8 cellular contexts compared by ENCODE assay signal in genomic region chr17:67994827-67995567, GRCh38. TPM values are rescaled to one million over a fixed set of nuclear protein-coding genes. Genes with fewer than 3 reads are reported as not detected.
DNase-seq lines count a peak whose midpoint lies in the region; TF ChIP-seq lines count a peak whose summit lies in the region.

No MANE protein-coding gene starts in this region.

- H3K36me3 ChIP-seq in OCI-LY3 (replicated peaks; ENCODE audit: low read depth, low read length), result no peaks in the 10 kb centered on the region
- H3K36me3 ChIP-seq in tibial nerve, result no peaks in the 10 kb centered on the region

- peak in 1 of 2 donors; percentile 46 for TF ChIP-seq EP300 in tibial nerve (IDR thresholded peaks at IDR 0.05)

- WGBS in tibial nerve, 2 donors, result 18 to 20% methylated on average over 9 of the region's 9 CpGs

- H3K36me3 Mint-ChIP-seq in dendritic cell treated with granulocyte-macrophage colony-stimulating factor and Interleukin-4, amounts not matched to agents 40 ng/mL and 50 ng/mL, for 4 days (ENCODE audit: low read depth), result peaks cover 35% of the 10 kb centered on the region

- H3K9me3 Mint-ChIP-seq in dendritic cell treated with granulocyte-macrophage colony-stimulating factor and Interleukin-4, amounts not matched to agents 40 ng/mL and 50 ng/mL, for 4 days, result no peaks in the 10 kb centered on the region

- H3K4me2 ChIP-seq in OCI-LY3 (ENCODE audit: low read length), result peak overlapping the region; percentile 100

- H4K20me1 ChIP-seq in OCI-LY3 (ENCODE audit: insufficient read depth, low read length), result no peaks in the 10 kb centered on the region

- H3K27me3 ChIP-seq in OCI-LY3 (ENCODE audit: low read depth, low read length), result peaks cover 17% of the 10 kb centered on the region
- H3K27me3 ChIP-seq in tibial nerve, result no peaks in the 10 kb centered on the region

- peak overlapping the region; percentile 53 for H3K9ac ChIP-seq in OCI-LY3 (ENCODE audit: low read length)

- H3K27me3 Mint-ChIP-seq in dendritic cell treated with granulocyte-macrophage colony-stimulating factor and Interleukin-4, amounts not matched to agents 40 ng/mL and 50 ng/mL, for 4 days, result peaks cover 39% of the 10 kb centered on the region

- TF ChIP-seq POLR2A in tibial nerve (IDR thresholded peaks at IDR 0.05), result no peak

- H3K79me2 ChIP-seq in OCI-LY3 (ENCODE audit: low read length), result no peaks in the 10 kb centered on the region

- TF ChIP-seq CTCF in OCI-LY3 (IDR thresholded peaks at IDR 0.05; ENCODE audit: low read depth, low read length) (no peak), tibial nerve (IDR thresholded peaks at IDR 0.05) (no peak)

- peak overlapping the region; percentile 84 for H3K4me3 Mint-ChIP-seq in dendritic cell treated with granulocyte-macrophage colony-stimulating factor and Interleukin-4, amounts not matched to agents 40 ng/mL and 50 ng/mL, for 4 days

- DNase-seq in SIG-M5 treated with dmso at 0.1 percent for 504 hours (lab: John Stamatoyannopoulos, UW; ENCODE audit: unreplicated experiment) (peak; percentile 63), SIG-M5 (lab: John Stamatoyannopoulos, UW) (no peak), lung microvascular endothelial cell (ENCODE audit: low read depth in 2 of 2) (peak; percentile 90 to 98), tibial nerve (ENCODE audit: low spot score in 2 of 2) (no peak), SKM-1 (lab: John Stamatoyannopoulos, UW; ENCODE audit: unreplicated experiment) (no peak)
- DNase-seq in activated CD4-positive, alpha-beta T cell treated with anti-CD3 and anti-CD28 coated beads for 4 hours, result no peak

- peaks cover 22% of the 10 kb centered on the region for H3K4me1 ChIP-seq in OCI-LY3 (ENCODE audit: low read length)
- H3K4me1 ChIP-seq in tibial nerve, result peaks cover 0 to 28% (median 13%) of the 10 kb centered on the region in 4 donors

- peak overlapping the region; percentile 94 for H3K4me3 ChIP-seq in OCI-LY3 (ENCODE audit: low read length)
- H3K4me3 ChIP-seq in tibial nerve, result peak overlapping the region; percentile 40 to 87 (median 61)

- no peak overlapping the region; the same call in 1 of the 2 replicates for H2AFZ ChIP-seq in OCI-LY3 (ENCODE audit: low read depth, low read length)

- intact Hi-C loops in dendritic cell treated with granulocyte-macrophage colony-stimulating factor and Interleukin-4, amounts not matched to agents 40 ng/mL and 50 ng/mL, for 4 days (cut with micrococcal nuclease), result no loop called here

- H3K4me1 Mint-ChIP-seq in dendritic cell treated with granulocyte-macrophage colony-stimulating factor and Interleukin-4, amounts not matched to agents 40 ng/mL and 50 ng/mL, for 4 days (ENCODE audit: low read depth), result peaks cover 42% of the 10 kb centered on the region

- H3K27ac Mint-ChIP-seq in dendritic cell treated with granulocyte-macrophage colony-stimulating factor and Interleukin-4, amounts not matched to agents 40 ng/mL and 50 ng/mL, for 4 days, result peak overlapping the region; percentile 89

- H3K27ac ChIP-seq in OCI-LY3 (ENCODE audit: low read length) (no peak overlapping the region), tibial nerve (peak overlapping the region; percentile 13 to 98 (median 53))

- H3K9me3 ChIP-seq in OCI-LY3 (ENCODE audit: insufficient read depth, low read length) (no peaks in the 10 kb centered on the region), tibial nerve (no peaks in the 10 kb centered on the region)

RNA-seq across cellular contexts. Expression of gene C17orf58, which starts 1.3 kb away (rescaled TPM):
- 20.9 and 32.7 TPM in 2 replicates for total RNA-seq in lung microvascular endothelial cell
- total RNA-seq in tibial nerve, result 10 to 100 TPM in 1 of 4 donors, 1 to 10 TPM in 3; 2.3 to 10.7 (median 3.9) TPM

RNA-seq across cellular contexts. Expression of gene KPNA2, which starts 40.5 kb away (rescaled TPM):
- total RNA-seq in lung microvascular endothelial cell (47.4 and 70.4 TPM in 2 replicates), tibial nerve (10 to 100 TPM; 10.4 to 18.3 (median 16.4) TPM)

Comparison
In these comparisons a context has a peak if more than half of its experiments do, and no peak if none do; other contexts are left out.
1. DNase-seq: peak in SIG-M5 treated with dmso at 0.1 percent for 504 hours (single experiment) and lung microvascular endothelial cell (2 of 2); none in SIG-M5 (single experiment), tibial nerve (0 of 2), SKM-1 (single experiment) and activated CD4-positive, alpha-beta T cell treated with anti-CD3 and anti-CD28 coated beads for 4 hours (0 of 2).